Comparison of ENCODE assay signal across 21 cellular contexts in the genomic region with DNA sequence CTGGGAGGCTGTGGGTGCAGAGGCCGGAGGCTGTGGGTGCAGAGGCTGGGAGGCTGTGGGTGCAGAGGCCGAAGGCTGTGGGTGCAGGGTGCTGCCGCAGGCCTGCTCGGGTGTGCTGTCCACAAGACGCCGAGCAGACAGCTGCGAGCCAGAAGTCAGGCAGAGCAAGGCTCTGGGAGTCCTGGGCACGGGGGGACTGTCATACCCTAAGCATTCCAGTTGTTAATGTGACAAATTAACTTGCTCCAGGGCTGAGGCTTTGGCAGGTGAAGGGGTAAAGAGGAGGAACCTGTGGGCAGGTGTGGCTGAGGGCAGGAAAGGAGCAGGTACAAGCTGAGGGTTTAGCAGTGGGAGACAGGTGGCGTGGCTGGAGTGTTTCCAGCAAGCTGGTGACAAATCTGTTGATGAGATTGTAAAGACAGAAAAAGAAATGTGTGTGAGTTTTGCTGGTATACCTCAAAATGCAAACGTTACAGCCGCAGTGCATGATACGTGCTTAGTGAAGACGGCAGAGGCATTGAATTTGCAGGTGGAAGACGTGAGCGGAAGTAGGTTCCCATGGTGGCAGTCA.
"Had no signal": no experiment of that assay in that cellular context is flagged by ENCODE, and none has a peak within 500 bp of the region (broad histone marks: within the 10 kb centered on the region; RNA-seq: fewer than 3 reads in every experiment).

No MANE protein-coding gene starts in this region.

- H3K4me3 Mint-ChIP-seq: activated B cell treated with CpG ODN at 0.5 μM for 24 hours; activated CD4-positive, alpha-beta T cell treated with anti-CD3 and anti-CD28 coated beads for 36 hours; activated naive CD8-positive, alpha-beta T cell treated with anti-CD3 and anti-CD28 coated beads, Interleukin-2, amount 50 U/mL, for 24 hours; activated T-cell treated with anti-CD3 and anti-CD28 coated beads, Interleukin-2, amount 50 U/mL, for 24 hours; activated T-helper 17 cell treated with anti-CD3 and anti-CD28 coated beads, Interleukin-2, amount 50 U/mL, for 72 hours; mesothelial cell of epicardium; T-helper 17 cell had no signal

- H3K27ac Mint-ChIP-seq: activated B cell treated with CpG ODN at 0.5 μM for 24 hours; activated CD4-positive, alpha-beta T cell treated with anti-CD3 and anti-CD28 coated beads for 36 hours; activated naive CD8-positive, alpha-beta T cell treated with anti-CD3 and anti-CD28 coated beads, Interleukin-2, amount 50 U/mL, for 24 hours; activated T-cell treated with anti-CD3 and anti-CD28 coated beads, Interleukin-2, amount 50 U/mL, for 24 hours; mesothelial cell of epicardium had no signal

- H3K9me3 Mint-ChIP-seq: activated B cell treated with CpG ODN at 0.5 μM for 24 hours; activated naive CD8-positive, alpha-beta T cell treated with anti-CD3 and anti-CD28 coated beads, Interleukin-2, amount 50 U/mL, for 24 hours; activated T-cell treated with anti-CD3 and anti-CD28 coated beads, Interleukin-2, amount 50 U/mL, for 24 hours; activated T-helper 17 cell treated with anti-CD3 and anti-CD28 coated beads, Interleukin-2, amount 50 U/mL, for 72 hours; mesothelial cell of epicardium; naive thymus-derived CD8-positive, alpha-beta T cell had no signal

- H3K27me3 Mint-ChIP-seq: activated B cell treated with CpG ODN at 0.5 μM for 24 hours; activated CD4-positive, alpha-beta T cell treated with anti-CD3 and anti-CD28 coated beads for 36 hours; activated naive CD8-positive, alpha-beta T cell treated with anti-CD3 and anti-CD28 coated beads, Interleukin-2, amount 50 U/mL, for 24 hours; activated T-cell treated with anti-CD3 and anti-CD28 coated beads, Interleukin-2, amount 50 U/mL, for 24 hours; activated T-helper 17 cell treated with anti-CD3 and anti-CD28 coated beads, Interleukin-2, amount 50 U/mL, for 72 hours; naive thymus-derived CD8-positive, alpha-beta T cell; T-helper 17 cell had no signal

- ATAC-seq: activated CD4-positive, alpha-beta T cell treated with anti-CD3 and anti-CD28 coated beads for 36 hours; activated naive CD8-positive, alpha-beta T cell treated with anti-CD3 and anti-CD28 coated beads, Interleukin-2, amount 50 U/mL, for 24 hours; activated T-helper 17 cell treated with anti-CD3 and anti-CD28 coated beads, Interleukin-2, amount 50 U/mL, for 72 hours; naive thymus-derived CD8-positive, alpha-beta T cell; T-helper 17 cell had no signal

- DNase-seq: activated B cell treated with CpG ODN at 0.5 μM for 24 hours; activated CD4-positive, alpha-beta T cell treated with anti-CD3 and anti-CD28 coated beads for 36 hours; activated CD4-positive, alpha-beta T cell treated with anti-CD3 and anti-CD28 coated beads, Interleukin-2, amount 50 U/mL, for 4 hours; activated CD8-positive, alpha-beta memory T cell treated with anti-CD3 and anti-CD28 coated beads for 24 hours; activated CD8-positive, alpha-beta memory T cell treated with anti-CD3 and anti-CD28 coated beads, Interleukin-2, amount 50 U/mL, for 4 hours; activated naive CD4-positive, alpha-beta T cell treated with Interleukin-2 at 50 U/mL for 16 hours; activated naive CD8-positive, alpha-beta T cell treated with anti-CD3 and anti-CD28 coated beads, Interleukin-2, amount 50 U/mL, for 24 hours; activated T-cell treated with anti-CD3 and anti-CD28 coated beads, Interleukin-2, amount 50 U/mL, for 24 hours; dermis blood vessel endothelial cell; effector CD8-positive, alpha-beta T cell; foreskin keratinocyte; kidney glomerular epithelial cell; left lung; naive thymus-derived CD8-positive, alpha-beta T cell; ovary; stimulated activated CD4-positive, alpha-beta T cell treated with anti-CD3 and anti-CD28 coated beads, Interleukin-4, amount 100 ng/mL, for 24 hours; stimulated activated naive CD4-positive, alpha-beta T cell treated with Interleukin-2 at 50 U/mL for 16 hours; T-helper 17 cell; upper lobe of left lung had no signal

- H3K4me1 Mint-ChIP-seq: activated CD4-positive, alpha-beta T cell treated with anti-CD3 and anti-CD28 coated beads for 36 hours; activated naive CD8-positive, alpha-beta T cell treated with anti-CD3 and anti-CD28 coated beads, Interleukin-2, amount 50 U/mL, for 24 hours; activated T-helper 17 cell treated with anti-CD3 and anti-CD28 coated beads, Interleukin-2, amount 50 U/mL, for 72 hours; mesothelial cell of epicardium had no signal
